In the genomic region with DNA sequence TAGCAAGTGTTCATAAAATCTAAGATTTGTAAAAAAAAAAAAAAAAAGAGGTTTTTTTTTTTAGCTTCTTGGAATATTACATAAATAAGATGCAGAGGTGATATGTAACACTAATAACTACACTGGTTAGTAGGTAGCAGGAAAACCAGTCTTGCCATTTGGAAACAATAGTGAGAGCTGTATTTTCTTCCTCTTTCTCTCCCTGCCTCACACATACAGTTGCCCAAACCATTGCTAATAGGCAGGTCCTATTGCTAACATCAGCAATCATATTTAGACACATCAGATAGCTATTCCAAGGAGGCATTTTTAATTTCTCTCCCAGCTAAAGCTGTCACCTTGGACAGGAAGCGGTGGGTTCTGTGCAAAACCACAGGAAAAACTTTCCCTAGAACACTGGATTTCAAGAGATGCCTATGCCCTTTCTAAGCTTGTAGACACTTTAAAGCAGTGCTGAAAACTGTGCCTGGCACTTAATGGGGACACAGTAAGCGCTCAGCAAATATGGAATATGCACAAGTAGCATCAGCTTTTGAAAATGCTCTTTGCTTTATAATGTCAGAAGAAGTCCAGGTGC, we compare ENCODE assay signal across 13 cellular contexts. TPM values are rescaled to one million over a fixed set of nuclear protein-coding genes. Genes with fewer than 3 reads are reported as not detected.
DNase-seq lines count a peak whose midpoint lies in the region; ATAC-seq and TF ChIP-seq lines count a peak whose summit lies in the region.
"Had no signal": no experiment of that assay in that cellular context is flagged by ENCODE, and none has a peak within 500 bp of the region (broad histone marks: within the 10 kb centered on the region; RNA-seq: fewer than 3 reads in every experiment).

No MANE protein-coding gene starts in this region.

- H3K27me3 ChIP-seq in esophagus muscularis mucosa (no peaks in the 10 kb centered on the region), thoracic aorta (replicated peaks; ENCODE audit: insufficient read depth) (no peaks in the 10 kb centered on the region), MG63 (no peaks in the 10 kb centered on the region)
- H3K27me3 ChIP-seq: spleen had no signal

- H3K36me3 ChIP-seq in esophagus muscularis mucosa (no peaks in the 10 kb centered on the region), thoracic aorta (no peaks in the 10 kb centered on the region), MG63 (no peaks in the 10 kb centered on the region)
- H3K36me3 ChIP-seq: spleen had no signal

- TF ChIP-seq CTCF in esophagus muscularis mucosa (IDR thresholded peaks at IDR 0.05): no peak
- TF ChIP-seq CTCF in thoracic aorta (IDR thresholded peaks at IDR 0.05): no peak

- intact Hi-C loops in esophagus muscularis mucosa (cut with DNase I): loop anchor here (10.0 kb wide), 1 partner anchor 195 kb away; no protein-coding TSS in a partner anchor

- 87% methylated on average over 2 of the region's 2 CpGs for WGBS in esophagus muscularis mucosa

- H3K9me3 ChIP-seq in esophagus muscularis mucosa (no peaks in the 10 kb centered on the region), thoracic aorta (no peaks in the 10 kb centered on the region), MG63 (no peaks in the 10 kb centered on the region)
- H3K9me3 ChIP-seq: spleen had no signal

- H3K4me3 ChIP-seq in esophagus muscularis mucosa (no peak overlapping the region), thoracic aorta (no peak overlapping the region), MG63 (no peak overlapping the region)
- H3K4me3 ChIP-seq: spleen had no signal

- ATAC-seq in thoracic aorta (ENCODE audit: insufficient number of reproducible peaks, low FRiP score, low read depth) (no peak), HG02981 (IDR thresholded peaks at IDR 0.05; ENCODE audit: unreplicated experiment) (no peak)
- ATAC-seq: esophagus mucosa had no signal

- H3K4me1 ChIP-seq in esophagus muscularis mucosa (peaks cover 68 to 83% (median 72%) of the 10 kb centered on the region in 4 donors), thoracic aorta (ENCODE audit: control insufficient read depth in 1 of 2, low read depth in 2 of 2) (peaks cover 43 to 71% of the 10 kb centered on the region in 2 donors)

- DNase-seq in NOMO-1 (lab: John Stamatoyannopoulos, UW; ENCODE audit: unreplicated experiment in 2 of 2): peak; percentile 10 to 69
- DNase-seq in NOMO-1 treated with dmso at 0.1 percent for 144 hours (lab: John Stamatoyannopoulos, UW; ENCODE audit: unreplicated experiment): no peak
- peak; percentile 54 for DNase-seq in NOMO-1 treated with DMSO at 0.1 percent for 48 hours (lab: John Stamatoyannopoulos, UW; ENCODE audit: unreplicated experiment)
- no peak for DNase-seq in esophagus muscularis mucosa (ENCODE audit: extremely low spot score)
- DNase-seq in thoracic aorta (ENCODE audit: low spot score): no peak
- no peak for DNase-seq in MG63
- no peak for DNase-seq in amniotic stem cell (lab: John Stamatoyannopoulos, UW)
- DNase-seq: activated T-cell treated with anti-CD3 and anti-CD28 coated beads, Interleukin-2, amount 50 U/mL, for 1 hour; DMS 273 treated with DMSO at 0.1 percent for 48 hours; spleen had no signal

- no peak for TF ChIP-seq POLR2A in esophagus muscularis mucosa (IDR thresholded peaks at IDR 0.05; ENCODE audit: low read depth)

- TF ChIP-seq EP300 in esophagus muscularis mucosa (IDR thresholded peaks at IDR 0.05): no peak

- H3K27ac ChIP-seq in esophagus muscularis mucosa (replicated peaks in 1 of 4) (peak overlapping the region; percentile 92 to 99 (median 96)), thoracic aorta (peak overlapping the region; percentile 11 to 29)
- H3K27ac ChIP-seq: 22Rv1 had no signal

RNA-seq across cellular contexts. Expression of a gene that starts 50.8 kb away (rescaled TPM):
- total RNA-seq in esophagus muscularis mucosa: 10 to 100 TPM in 2 of 4 donors, 1 to 10 TPM in 2; 5.8 to 11.1 (median 9.8) TPM
- 10 to 100 TPM; 11.5 to 13.5 TPM for total RNA-seq in thoracic aorta
- 21.5 and 43.9 TPM in 2 replicates for total RNA-seq in MG63 (2014; rRNA removed; shearing (Covaris generic); ENCODE audit: low replicate concordance)

Comparison
In these comparisons a context has a peak if more than half of its experiments do, and no peak if none do; other contexts are left out.
1. DNase-seq: peak in NOMO-1 (2 of 2) and NOMO-1 treated with DMSO at 0.1 percent for 48 hours (single experiment); none in NOMO-1 treated with dmso at 0.1 percent for 144 hours (single experiment), esophagus muscularis mucosa (single experiment), thoracic aorta (single experiment), MG63 (single experiment) and amniotic stem cell (single experiment).